Comparison of ENCODE assay signal across 29 cellular contexts in genomic region chr9:76115396-76115795, GRCh38.
"Had no signal": no experiment of that assay in that cellular context is flagged by ENCODE, and none has a peak within 500 bp of the region (broad histone marks: within the 10 kb centered on the region; RNA-seq: fewer than 3 reads in every experiment).

No MANE protein-coding gene starts in this region.

- H3K27me3 ChIP-seq: left lung, neural progenitor cell, neutrophil, right lobe of liver, testis, tibial artery, upper lobe of right lung had no signal

- DNase-seq: hypothalamus; immature natural killer cell; kidney; left colon; left lung; lower lobe of right lung; mammary epithelial cell; mesendoderm; naive B cell; occipital lobe; psoas muscle; right lobe of liver; stimulated activated CD4-positive, alpha-beta T cell treated with anti-CD3 and anti-CD28 coated beads, Interleukin-1b, Interleukin-23, amount 100 ng/mL, for 48 hours; stimulated activated CD4-positive, alpha-beta T cell treated with anti-CD3 and anti-CD28 coated beads, Interleukin-2, amount 100 ng/mL, for 48 hours; stimulated activated CD4-positive, alpha-beta T cell treated with anti-CD3 and anti-CD28 coated beads, Interleukin-4, amount 100 ng/mL, for 4 hours; stimulated activated CD8-positive, alpha-beta memory T cell treated with anti-CD3 and anti-CD28 coated beads, Interleukin-4, amount 100 ng/mL, for 48 hours; stimulated activated naive CD4-positive, alpha-beta T cell treated with Interleukin-2 at 50 U/mL for 16 hours; stimulated activated naive CD8-positive, alpha-beta T cell treated with anti-CD3 and anti-CD28 coated beads, Interleukin-15, amount 100 ng/mL, for 72 hours; testis; tibial artery; trophoblast cell; upper lobe of right lung had no signal

- H3K4me1 Mint-ChIP-seq: naive B cell; stimulated activated memory B cell treated with anti-CD40 and anti-IgM and Interleukin-4, amounts not matched to agents 10 μg/mL and 1 μg/mL and 100 μg/mL, for 72 hours had no signal

- H3K27ac ChIP-seq: left lung, lower lobe of right lung, neural progenitor cell, neutrophil, parathyroid adenoma, psoas muscle, right lobe of liver, testis, upper lobe of right lung had no signal

- H3K9me3 ChIP-seq: left lung, lower lobe of right lung, neutrophil, psoas muscle, right lobe of liver, testis, tibial artery, upper lobe of right lung had no signal

- H3K27ac Mint-ChIP-seq: mesothelial cell of epicardium; naive B cell; neural progenitor cell; stimulated activated memory B cell treated with anti-CD40 and anti-IgM and Interleukin-4, amounts not matched to agents 10 μg/mL and 1 μg/mL and 100 μg/mL, for 72 hours; stimulated activated naive CD8-positive, alpha-beta T cell treated with anti-CD3 and anti-CD28 coated beads, Interleukin-15, amount 100 ng/mL, for 72 hours had no signal

- H3K4me3 ChIP-seq: left lung, lower lobe of right lung, neural progenitor cell, psoas muscle, right lobe of liver, smooth muscle cell, testis, tibial artery, upper lobe of right lung had no signal

- H3K36me3 Mint-ChIP-seq: immature natural killer cell; mesothelial cell of epicardium; naive B cell; stimulated activated memory B cell treated with anti-CD40 and anti-IgM and Interleukin-4, amounts not matched to agents 10 μg/mL and 1 μg/mL and 100 μg/mL, for 72 hours had no signal

- H3K36me3 ChIP-seq: left lung, lower lobe of right lung, neural progenitor cell, neutrophil, right lobe of liver, tibial artery, upper lobe of right lung had no signal

- H3K4me1 ChIP-seq: lower lobe of right lung, neural progenitor cell, parathyroid adenoma, right lobe of liver, upper lobe of right lung had no signal

- H3K27me3 Mint-ChIP-seq: naive B cell; stimulated activated memory B cell treated with anti-CD40 and anti-IgM and Interleukin-4, amounts not matched to agents 10 μg/mL and 1 μg/mL and 100 μg/mL, for 72 hours; stimulated activated naive CD8-positive, alpha-beta T cell treated with anti-CD3 and anti-CD28 coated beads, Interleukin-15, amount 100 ng/mL, for 72 hours had no signal

- H3K4me3 Mint-ChIP-seq: immature natural killer cell; mesothelial cell of epicardium; naive B cell; nephron; neural progenitor cell; stimulated activated memory B cell treated with anti-CD40 and anti-IgM and Interleukin-4, amounts not matched to agents 10 μg/mL and 1 μg/mL and 100 μg/mL, for 72 hours; stimulated activated naive CD8-positive, alpha-beta T cell treated with anti-CD3 and anti-CD28 coated beads, Interleukin-15, amount 100 ng/mL, for 72 hours had no signal

- H3K9me3 Mint-ChIP-seq: immature natural killer cell; mesothelial cell of epicardium; naive B cell; nephron; neural progenitor cell; stimulated activated memory B cell treated with anti-CD40 and anti-IgM and Interleukin-4, amounts not matched to agents 10 μg/mL and 1 μg/mL and 100 μg/mL, for 72 hours; stimulated activated naive CD8-positive, alpha-beta T cell treated with anti-CD3 and anti-CD28 coated beads, Interleukin-15, amount 100 ng/mL, for 72 hours had no signal

- ATAC-seq: left colon; left lung; lower lobe of right lung; psoas muscle; right lobe of liver; stimulated activated memory B cell treated with anti-CD40 and anti-IgM and Interleukin-4, amounts not matched to agents 10 μg/mL and 1 μg/mL and 100 μg/mL, for 72 hours; upper lobe of right lung had no signal
